ENCODE assay signal across 1 cellular context in the genomic region with DNA sequence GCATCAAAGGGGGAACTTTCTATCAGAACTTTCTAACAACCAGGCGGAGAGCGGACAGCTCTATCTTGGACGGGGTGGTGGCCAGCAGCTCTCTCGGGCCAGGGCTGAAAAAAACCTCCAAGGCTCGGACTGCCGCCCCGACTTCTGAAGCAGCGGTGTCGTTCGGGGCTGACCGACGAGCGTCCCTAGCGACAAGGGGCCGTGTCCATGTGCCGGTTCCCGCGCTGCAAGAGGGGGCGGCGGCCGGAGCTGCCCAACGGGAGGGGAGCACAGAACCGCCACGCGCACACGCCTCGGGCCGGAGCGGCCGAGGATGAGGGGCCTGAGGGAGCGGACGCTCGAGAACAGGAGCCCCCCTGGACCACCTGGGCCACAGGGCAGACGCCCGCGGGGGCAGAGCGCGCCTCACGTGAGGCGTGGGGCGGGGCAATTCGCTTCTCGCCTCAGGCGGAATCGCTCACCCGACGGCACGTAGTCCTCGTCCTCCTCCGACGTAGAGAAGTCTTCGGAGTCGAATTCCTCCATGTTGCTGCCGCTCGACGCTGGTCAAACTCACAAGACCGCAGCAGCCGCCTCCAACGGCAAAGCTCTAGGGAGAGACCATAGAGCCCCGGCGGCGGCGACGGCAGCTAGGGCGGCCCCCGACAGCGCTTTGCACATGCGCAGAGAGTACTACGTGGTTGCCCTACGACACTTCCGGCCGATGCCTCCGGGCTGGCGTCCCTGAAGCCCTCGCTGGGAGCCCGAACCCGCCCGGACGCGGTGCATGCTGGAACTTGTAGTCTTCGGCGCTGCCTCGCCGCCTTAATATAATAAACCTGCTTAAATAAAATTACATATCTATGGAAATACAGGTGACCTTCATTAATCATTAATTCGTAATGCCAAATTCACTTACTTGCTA.
TF ChIP-seq lines count a peak whose summit lies in the region.

A gene (minus strand): TSS at position 676 of the 904 bp plus-strand sequence. CDS start 151 bp downstream, at position 525.

TF ChIP-seq in HepG2, 621 proteins besides CTCF, POLR2A, EP300 and RAD21 (continued from another document and continues in another):
- TF ChIP-seq ISX (CRISPR knock-in tag; conservative IDR thresholded peaks at IDR 0.05) = 0 out of 2 replicates have a peak, but pooled peaks have one; percentile 72
- TF ChIP-seq ZNF333 (CRISPR knock-in tag; IDR thresholded peaks at IDR 0.05; ENCODE audit: borderline replicate concordance) = peak; percentile 97
- no peak for TF ChIP-seq TAF15 (IDR thresholded peaks at IDR 0.05; ENCODE audit: low read depth, low read length, poor library complexity, severe bottlenecking)
- TF ChIP-seq SPEN (CRISPR knock-in tag; IDR thresholded peaks at IDR 0.05; ENCODE audit: low read depth) = peak; percentile 81
- TF ChIP-seq, protein P1, sequence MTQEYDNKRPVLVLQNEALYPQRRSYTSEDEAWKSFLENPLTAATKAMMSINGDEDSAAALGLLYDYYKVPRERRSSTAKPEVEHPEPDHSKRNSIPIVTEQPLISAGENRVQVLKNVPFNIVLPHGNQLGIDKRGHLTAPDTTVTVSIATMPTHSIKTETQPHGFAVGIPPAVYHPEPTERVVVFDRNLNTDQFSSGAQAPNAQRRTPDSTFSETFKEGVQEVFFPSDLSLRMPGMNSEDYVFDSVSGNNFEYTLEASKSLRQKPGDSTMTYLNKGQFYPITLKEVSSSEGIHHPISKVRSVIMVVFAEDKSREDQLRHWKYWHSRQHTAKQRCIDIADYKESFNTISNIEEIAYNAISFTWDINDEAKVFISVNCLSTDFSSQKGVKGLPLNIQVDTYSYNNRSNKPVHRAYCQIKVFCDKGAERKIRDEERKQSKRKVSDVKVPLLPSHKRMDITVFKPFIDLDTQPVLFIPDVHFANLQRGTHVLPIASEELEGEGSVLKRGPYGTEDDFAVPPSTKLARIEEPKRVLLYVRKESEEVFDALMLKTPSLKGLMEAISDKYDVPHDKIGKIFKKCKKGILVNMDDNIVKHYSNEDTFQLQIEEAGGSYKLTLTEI (CRISPR knock-in tag; conservative IDR thresholded peaks at IDR 0.05) = no peak
- no peak for TF ChIP-seq U2AF1 (optimal IDR thresholded peaks at IDR 0.05; ENCODE audit: low read depth, low read length)
- TF ChIP-seq WIZ (CRISPR knock-in tag; IDR thresholded peaks at IDR 0.05) = no peak
- no peak for TF ChIP-seq MTF1 (CRISPR knock-in tag; IDR thresholded peaks at IDR 0.05)
- TF ChIP-seq, protein P2, sequence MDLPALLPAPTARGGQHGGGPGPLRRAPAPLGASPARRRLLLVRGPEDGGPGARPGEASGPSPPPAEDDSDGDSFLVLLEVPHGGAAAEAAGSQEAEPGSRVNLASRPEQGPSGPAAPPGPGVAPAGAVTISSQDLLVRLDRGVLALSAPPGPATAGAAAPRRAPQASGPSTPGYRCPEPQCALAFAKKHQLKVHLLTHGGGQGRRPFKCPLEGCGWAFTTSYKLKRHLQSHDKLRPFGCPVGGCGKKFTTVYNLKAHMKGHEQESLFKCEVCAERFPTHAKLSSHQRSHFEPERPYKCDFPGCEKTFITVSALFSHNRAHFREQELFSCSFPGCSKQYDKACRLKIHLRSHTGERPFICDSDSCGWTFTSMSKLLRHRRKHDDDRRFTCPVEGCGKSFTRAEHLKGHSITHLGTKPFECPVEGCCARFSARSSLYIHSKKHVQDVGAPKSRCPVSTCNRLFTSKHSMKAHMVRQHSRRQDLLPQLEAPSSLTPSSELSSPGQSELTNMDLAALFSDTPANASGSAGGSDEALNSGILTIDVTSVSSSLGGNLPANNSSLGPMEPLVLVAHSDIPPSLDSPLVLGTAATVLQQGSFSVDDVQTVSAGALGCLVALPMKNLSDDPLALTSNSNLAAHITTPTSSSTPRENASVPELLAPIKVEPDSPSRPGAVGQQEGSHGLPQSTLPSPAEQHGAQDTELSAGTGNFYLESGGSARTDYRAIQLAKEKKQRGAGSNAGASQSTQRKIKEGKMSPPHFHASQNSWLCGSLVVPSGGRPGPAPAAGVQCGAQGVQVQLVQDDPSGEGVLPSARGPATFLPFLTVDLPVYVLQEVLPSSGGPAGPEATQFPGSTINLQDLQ (CRISPR knock-in tag; IDR thresholded peaks at IDR 0.05) = 0 out of 2 replicates have a peak, but pooled peaks have one; percentile 22
- TF ChIP-seq ZNF451 (CRISPR knock-in tag; IDR thresholded peaks at IDR 0.05) = peak; percentile 92
- TF ChIP-seq KMT2B (CRISPR knock-in tag; IDR thresholded peaks at IDR 0.05) = peak; percentile 82
- peak; percentile 95 for TF ChIP-seq ZNF143 (CRISPR knock-in tag; IDR thresholded peaks at IDR 0.05)
- TF ChIP-seq CAMTA2 (CRISPR knock-in tag; IDR thresholded peaks at IDR 0.05; ENCODE audit: borderline replicate concordance) = peak; percentile 91
- TF ChIP-seq, protein P3, sequence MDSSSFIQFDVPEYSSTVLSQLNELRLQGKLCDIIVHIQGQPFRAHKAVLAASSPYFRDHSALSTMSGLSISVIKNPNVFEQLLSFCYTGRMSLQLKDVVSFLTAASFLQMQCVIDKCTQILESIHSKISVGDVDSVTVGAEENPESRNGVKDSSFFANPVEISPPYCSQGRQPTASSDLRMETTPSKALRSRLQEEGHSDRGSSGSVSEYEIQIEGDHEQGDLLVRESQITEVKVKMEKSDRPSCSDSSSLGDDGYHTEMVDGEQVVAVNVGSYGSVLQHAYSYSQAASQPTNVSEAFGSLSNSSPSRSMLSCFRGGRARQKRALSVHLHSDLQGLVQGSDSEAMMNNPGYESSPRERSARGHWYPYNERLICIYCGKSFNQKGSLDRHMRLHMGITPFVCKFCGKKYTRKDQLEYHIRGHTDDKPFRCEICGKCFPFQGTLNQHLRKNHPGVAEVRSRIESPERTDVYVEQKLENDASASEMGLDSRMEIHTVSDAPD (CRISPR knock-in tag; IDR thresholded peaks at IDR 0.05) = peak; percentile 97
- TF ChIP-seq ZNF225 (CRISPR knock-in tag; IDR thresholded peaks at IDR 0.05) = peak; percentile 78; the same call in 1 of the 2 replicates
- TF ChIP-seq, protein P4, sequence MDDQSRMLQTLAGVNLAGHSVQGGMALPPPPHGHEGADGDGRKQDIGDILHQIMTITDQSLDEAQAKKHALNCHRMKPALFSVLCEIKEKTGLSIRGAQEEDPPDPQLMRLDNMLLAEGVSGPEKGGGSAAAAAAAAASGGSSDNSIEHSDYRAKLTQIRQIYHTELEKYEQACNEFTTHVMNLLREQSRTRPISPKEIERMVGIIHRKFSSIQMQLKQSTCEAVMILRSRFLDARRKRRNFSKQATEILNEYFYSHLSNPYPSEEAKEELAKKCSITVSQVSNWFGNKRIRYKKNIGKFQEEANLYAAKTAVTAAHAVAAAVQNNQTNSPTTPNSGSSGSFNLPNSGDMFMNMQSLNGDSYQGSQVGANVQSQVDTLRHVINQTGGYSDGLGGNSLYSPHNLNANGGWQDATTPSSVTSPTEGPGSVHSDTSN (CRISPR knock-in tag; IDR thresholded peaks at IDR 0.05; ENCODE audit: borderline replicate concordance) = 0 out of 2 replicates have a peak, but pooled peaks have one; percentile 29
- TF ChIP-seq XBP1 (CRISPR knock-in tag; IDR thresholded peaks at IDR 0.05) = no peak
- no peak for TF ChIP-seq MIER2 (CRISPR knock-in tag; IDR thresholded peaks at IDR 0.05)
- no peak for TF ChIP-seq MBNL3 (CRISPR knock-in tag; conservative IDR thresholded peaks at IDR 0.05)
- TF ChIP-seq, protein P5, sequence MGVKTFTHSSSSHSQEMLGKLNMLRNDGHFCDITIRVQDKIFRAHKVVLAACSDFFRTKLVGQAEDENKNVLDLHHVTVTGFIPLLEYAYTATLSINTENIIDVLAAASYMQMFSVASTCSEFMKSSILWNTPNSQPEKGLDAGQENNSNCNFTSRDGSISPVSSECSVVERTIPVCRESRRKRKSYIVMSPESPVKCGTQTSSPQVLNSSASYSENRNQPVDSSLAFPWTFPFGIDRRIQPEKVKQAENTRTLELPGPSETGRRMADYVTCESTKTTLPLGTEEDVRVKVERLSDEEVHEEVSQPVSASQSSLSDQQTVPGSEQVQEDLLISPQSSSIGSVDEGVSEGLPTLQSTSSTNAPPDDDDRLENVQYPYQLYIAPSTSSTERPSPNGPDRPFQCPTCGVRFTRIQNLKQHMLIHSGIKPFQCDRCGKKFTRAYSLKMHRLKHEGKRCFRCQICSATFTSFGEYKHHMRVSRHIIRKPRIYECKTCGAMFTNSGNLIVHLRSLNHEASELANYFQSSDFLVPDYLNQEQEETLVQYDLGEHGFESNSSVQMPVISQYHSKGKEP (CRISPR knock-in tag; IDR thresholded peaks at IDR 0.05) = no peak
- TF ChIP-seq, protein P6, sequence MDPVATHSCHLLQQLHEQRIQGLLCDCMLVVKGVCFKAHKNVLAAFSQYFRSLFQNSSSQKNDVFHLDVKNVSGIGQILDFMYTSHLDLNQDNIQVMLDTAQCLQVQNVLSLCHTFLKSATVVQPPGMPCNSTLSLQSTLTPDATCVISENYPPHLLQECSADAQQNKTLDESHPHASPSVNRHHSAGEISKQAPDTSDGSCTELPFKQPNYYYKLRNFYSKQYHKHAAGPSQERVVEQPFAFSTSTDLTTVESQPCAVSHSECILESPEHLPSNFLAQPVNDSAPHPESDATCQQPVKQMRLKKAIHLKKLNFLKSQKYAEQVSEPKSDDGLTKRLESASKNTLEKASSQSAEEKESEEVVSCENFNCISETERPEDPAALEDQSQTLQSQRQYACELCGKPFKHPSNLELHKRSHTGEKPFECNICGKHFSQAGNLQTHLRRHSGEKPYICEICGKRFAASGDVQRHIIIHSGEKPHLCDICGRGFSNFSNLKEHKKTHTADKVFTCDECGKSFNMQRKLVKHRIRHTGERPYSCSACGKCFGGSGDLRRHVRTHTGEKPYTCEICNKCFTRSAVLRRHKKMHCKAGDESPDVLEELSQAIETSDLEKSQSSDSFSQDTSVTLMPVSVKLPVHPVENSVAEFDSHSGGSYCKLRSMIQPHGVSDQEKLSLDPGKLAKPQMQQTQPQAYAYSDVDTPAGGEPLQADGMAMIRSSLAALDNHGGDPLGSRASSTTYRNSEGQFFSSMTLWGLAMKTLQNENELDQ (CRISPR knock-in tag; IDR thresholded peaks at IDR 0.05; ENCODE audit: borderline replicate concordance) = no peak; the same call in 1 of the 2 replicates
- TF ChIP-seq, protein P7, sequence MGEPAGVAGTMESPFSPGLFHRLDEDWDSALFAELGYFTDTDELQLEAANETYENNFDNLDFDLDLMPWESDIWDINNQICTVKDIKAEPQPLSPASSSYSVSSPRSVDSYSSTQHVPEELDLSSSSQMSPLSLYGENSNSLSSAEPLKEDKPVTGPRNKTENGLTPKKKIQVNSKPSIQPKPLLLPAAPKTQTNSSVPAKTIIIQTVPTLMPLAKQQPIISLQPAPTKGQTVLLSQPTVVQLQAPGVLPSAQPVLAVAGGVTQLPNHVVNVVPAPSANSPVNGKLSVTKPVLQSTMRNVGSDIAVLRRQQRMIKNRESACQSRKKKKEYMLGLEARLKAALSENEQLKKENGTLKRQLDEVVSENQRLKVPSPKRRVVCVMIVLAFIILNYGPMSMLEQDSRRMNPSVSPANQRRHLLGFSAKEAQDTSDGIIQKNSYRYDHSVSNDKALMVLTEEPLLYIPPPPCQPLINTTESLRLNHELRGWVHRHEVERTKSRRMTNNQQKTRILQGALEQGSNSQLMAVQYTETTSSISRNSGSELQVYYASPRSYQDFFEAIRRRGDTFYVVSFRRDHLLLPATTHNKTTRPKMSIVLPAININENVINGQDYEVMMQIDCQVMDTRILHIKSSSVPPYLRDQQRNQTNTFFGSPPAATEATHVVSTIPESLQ (CRISPR knock-in tag; conservative IDR thresholded peaks at IDR 0.05) = no peak
- 0 out of 2 replicates have a peak, but pooled peaks have one; percentile 66 for TF ChIP-seq ZNF841 (CRISPR knock-in tag; IDR thresholded peaks at IDR 0.05; ENCODE audit: borderline replicate concordance)
- TF ChIP-seq TARDBP (CRISPR knock-in tag; IDR thresholded peaks at IDR 0.05) = peak; percentile 93
- peak; percentile 71 for TF ChIP-seq HNF4G (IDR thresholded peaks at IDR 0.05; ENCODE audit: borderline replicate concordance, low read depth, low read length)
- peak; percentile 60; the same call in 1 of the 2 replicates for TF ChIP-seq HNF4G (CRISPR knock-in tag; IDR thresholded peaks at IDR 0.05; ENCODE audit: borderline replicate concordance, low read depth)
- TF ChIP-seq TBP (CRISPR knock-in tag; IDR thresholded peaks at IDR 0.05) = no peak
- TF ChIP-seq, protein P8, sequence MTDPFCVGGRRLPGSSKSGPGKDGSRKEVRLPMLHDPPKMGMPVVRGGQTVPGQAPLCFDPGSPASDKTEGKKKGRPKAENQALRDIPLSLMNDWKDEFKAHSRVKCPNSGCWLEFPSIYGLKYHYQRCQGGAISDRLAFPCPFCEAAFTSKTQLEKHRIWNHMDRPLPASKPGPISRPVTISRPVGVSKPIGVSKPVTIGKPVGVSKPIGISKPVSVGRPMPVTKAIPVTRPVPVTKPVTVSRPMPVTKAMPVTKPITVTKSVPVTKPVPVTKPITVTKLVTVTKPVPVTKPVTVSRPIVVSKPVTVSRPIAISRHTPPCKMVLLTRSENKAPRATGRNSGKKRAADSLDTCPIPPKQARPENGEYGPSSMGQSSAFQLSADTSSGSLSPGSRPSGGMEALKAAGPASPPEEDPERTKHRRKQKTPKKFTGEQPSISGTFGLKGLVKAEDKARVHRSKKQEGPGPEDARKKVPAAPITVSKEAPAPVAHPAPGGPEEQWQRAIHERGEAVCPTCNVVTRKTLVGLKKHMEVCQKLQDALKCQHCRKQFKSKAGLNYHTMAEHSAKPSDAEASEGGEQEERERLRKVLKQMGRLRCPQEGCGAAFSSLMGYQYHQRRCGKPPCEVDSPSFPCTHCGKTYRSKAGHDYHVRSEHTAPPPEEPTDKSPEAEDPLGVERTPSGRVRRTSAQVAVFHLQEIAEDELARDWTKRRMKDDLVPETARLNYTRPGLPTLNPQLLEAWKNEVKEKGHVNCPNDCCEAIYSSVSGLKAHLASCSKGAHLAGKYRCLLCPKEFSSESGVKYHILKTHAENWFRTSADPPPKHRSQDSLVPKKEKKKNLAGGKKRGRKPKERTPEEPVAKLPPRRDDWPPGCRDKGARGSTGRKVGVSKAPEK (CRISPR knock-in tag; IDR thresholded peaks at IDR 0.05; ENCODE audit: borderline replicate concordance) = peak; percentile 83; the same call in 1 of the 2 replicates
- TF ChIP-seq SOX5 (CRISPR knock-in tag; IDR thresholded peaks at IDR 0.05; ENCODE audit: borderline replicate concordance) = peak; percentile 43
- TF ChIP-seq DNMT3B (CRISPR knock-in tag; conservative IDR thresholded peaks at IDR 0.05) = no peak; the same call in 1 of the 2 replicates
- peak; percentile 60; the same call in 1 of the 2 replicates for TF ChIP-seq GPN1 (CRISPR knock-in tag; IDR thresholded peaks at IDR 0.05; ENCODE audit: borderline replicate concordance)
- TF ChIP-seq, protein P9, sequence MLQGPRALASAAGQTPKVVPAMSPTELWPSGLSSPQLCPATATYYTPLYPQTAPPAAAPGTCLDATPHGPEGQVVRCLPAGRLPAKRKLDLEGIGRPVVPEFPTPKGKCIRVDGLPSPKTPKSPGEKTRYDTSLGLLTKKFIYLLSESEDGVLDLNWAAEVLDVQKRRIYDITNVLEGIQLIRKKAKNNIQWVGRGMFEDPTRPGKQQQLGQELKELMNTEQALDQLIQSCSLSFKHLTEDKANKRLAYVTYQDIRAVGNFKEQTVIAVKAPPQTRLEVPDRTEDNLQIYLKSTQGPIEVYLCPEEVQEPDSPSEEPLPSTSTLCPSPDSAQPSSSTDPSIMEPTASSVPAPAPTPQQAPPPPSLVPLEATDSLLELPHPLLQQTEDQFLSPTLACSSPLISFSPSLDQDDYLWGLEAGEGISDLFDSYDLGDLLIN (CRISPR knock-in tag; IDR thresholded peaks at IDR 0.05; ENCODE audit: borderline replicate concordance) = peak; percentile 16; the same call in 1 of the 2 replicates
